8 cellular contexts compared by ENCODE assay signal in the genomic region with DNA sequence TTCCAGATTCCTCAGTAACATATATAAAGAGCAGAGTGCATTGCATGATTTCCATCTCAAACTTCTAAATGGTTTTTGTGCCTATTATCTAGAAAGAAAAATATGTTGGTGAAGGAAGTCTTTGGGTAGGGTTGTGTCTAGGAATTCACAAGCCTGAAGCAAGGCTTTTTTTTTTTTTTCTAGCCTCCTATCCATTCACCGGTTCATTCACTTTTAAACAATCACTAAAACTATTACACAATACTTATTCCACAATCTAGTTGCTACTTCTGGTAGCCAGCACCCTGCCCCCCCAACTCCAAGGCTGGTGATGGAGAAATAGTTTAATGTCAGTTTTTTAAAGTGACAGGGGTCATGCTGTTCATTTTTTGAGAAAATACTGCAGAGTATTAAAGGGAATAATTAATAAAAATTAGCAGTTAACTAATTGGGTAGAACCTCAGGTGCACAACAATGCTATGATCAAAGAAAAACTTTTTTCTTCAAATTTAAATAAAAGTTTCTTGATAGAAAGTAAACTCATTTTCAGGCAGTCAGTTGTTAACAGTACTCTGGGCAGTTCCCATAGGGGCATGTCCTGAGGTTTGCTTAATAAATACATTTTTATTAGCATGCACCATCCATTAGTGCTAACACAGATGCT. TPM values are rescaled to one million over a fixed set of nuclear protein-coding genes. Genes with fewer than 3 reads are reported as not detected.
DNase-seq lines count a peak whose midpoint lies in the region; ATAC-seq, FAIRE-seq and TF ChIP-seq lines count a peak whose summit lies in the region.

No MANE protein-coding gene starts in this region.

- H3K79me2 ChIP-seq in ACC112 (ENCODE audit: control insufficient read depth, insufficient read depth, low read length, unreplicated experiment) (peaks cover 27% of the 10 kb centered on the region), HepG2 (ENCODE audit: insufficient read depth, low read length) (peaks cover 29% of the 10 kb centered on the region)

- peaks cover 36 to 54% (median 44%) of the 10 kb centered on the region in 3 donors for H3K4me1 Mint-ChIP-seq in IgD-negative memory B cell
- H3K4me1 Mint-ChIP-seq in type B pancreatic cell (ENCODE audit: unreplicated experiment), result peaks cover 40% of the 10 kb centered on the region

- no peaks in the 10 kb centered on the region for H3K9me3 ChIP-seq in HepG2 (ENCODE audit: low read length)

- peaks cover 31% of the 10 kb centered on the region for H3K4me1 ChIP-seq in ACC112 (ENCODE audit: control insufficient read depth, insufficient read depth, low read length, unreplicated experiment)
- H3K4me1 ChIP-seq in HepG2 (ENCODE audit: insufficient read depth, low read length), result peaks cover 41% of the 10 kb centered on the region

- TF ChIP-seq POLR2A in HepG2 (IDR thresholded peaks at IDR 0.05; ENCODE audit: insufficient read depth in 1 of 2, low read depth in 2 of 2, low read length in 2 of 2), result no peak; a peak in 1 of 4 replicates

- peak overlapping the region; percentile 88 to 96 (median 94) for H3K4me3 Mint-ChIP-seq in IgD-negative memory B cell
- H3K4me3 Mint-ChIP-seq in type B pancreatic cell, result peak overlapping the region; percentile 90

- H3K27me3 ChIP-seq in ACC112 (ENCODE audit: insufficient read depth, low read length), result no peaks in the 10 kb centered on the region
- no peaks in the 10 kb centered on the region for H3K27me3 ChIP-seq in HepG2 (ENCODE audit: control insufficient read depth in 1 of 2, insufficient read depth in 2 of 2, low read length in 2 of 2)

- H3K36me3 Mint-ChIP-seq in IgD-negative memory B cell (no peaks in the 10 kb centered on the region), type B pancreatic cell (peaks cover 14% of the 10 kb centered on the region)

- no peak for DNase-seq in astrocyte of the cerebellum (ENCODE audit: low read depth)
- no peak for DNase-seq in HepG2 (ENCODE audit: low spot score)
- DNase-seq in type B pancreatic cell (ENCODE audit: extremely low spot score, unreplicated experiment), result no peak
- no peak for DNase-seq in NCI-H2227 treated with DMSO at 0.1 percent for 48 hours (lab: John Stamatoyannopoulos, UW)
- DNase-seq in DMS153 (lab: John Stamatoyannopoulos, UW), result no peak

- peak overlapping the region; percentile 97 for H3K9ac ChIP-seq in HepG2 (ENCODE audit: insufficient read depth, low read depth, low read length)

- no peak for TF ChIP-seq EP300 in HepG2 (IDR thresholded peaks at IDR 0.05; ENCODE audit: low read depth in 2 of 2, low read length in 2 of 2)
- no peak for TF ChIP-seq EP300 in HepG2 (CRISPR knock-in tag; IDR thresholded peaks at IDR 0.05; ENCODE audit: borderline replicate concordance)

- POLR2A ChIA-PET in HepG2 (lab: Yijun Ruan, JAX), result interaction anchor here (0.6 to 7.0 kb wide), 14 partner anchors 12 to 485 kb away, joined by 3 to 159 read pairs (median 14); a partner anchor contains a TSS

- H3K27ac Mint-ChIP-seq in IgD-negative memory B cell, result peak overlapping the region; percentile 96 to 97 (median 96)
- H3K27ac Mint-ChIP-seq in type B pancreatic cell, result peak overlapping the region; percentile 94

- no TSS peak for BruUV-seq in HepG2 (replicated peaks; lab: Mats Ljungman, UMichigan)

- 4% methylated on average over 1 of the region's 1 CpG for WGBS in HepG2 (ENCODE audit: low lambda C conversion rate)

- TF ChIP-seq CTCF in astrocyte of the cerebellum (IDR thresholded peaks at IDR 0.05; ENCODE audit: low read depth, low read length, missing control alignments) (no peak), HepG2 (CRISPR knock-in tag; IDR thresholded peaks at IDR 0.05) (no peak), type B pancreatic cell (conservative IDR thresholded peaks at IDR 0.05) (no peak)

- peak overlapping the region; percentile 81 for H3K4me2 ChIP-seq in HepG2 (ENCODE audit: low read depth, low read length)

- TF ChIP-seq RAD21 in HepG2 (CRISPR knock-in tag; IDR thresholded peaks at IDR 0.05), result no peak

- FAIRE-seq in HepG2 (lab: Jason Lieb, UNC), result no peak

- no peaks in the 10 kb centered on the region for H3K9me3 Mint-ChIP-seq in IgD-negative memory B cell
- peaks cover 14% of the 10 kb centered on the region for H3K9me3 Mint-ChIP-seq in type B pancreatic cell

- H3K27ac ChIP-seq in ACC112 (ENCODE audit: low read depth, low read length), result peak overlapping the region; percentile 98
- H3K27ac ChIP-seq in HepG2 (ENCODE audit: extremely low read length, insufficient read depth, low read length), result peak overlapping the region; percentile 100

- CTCF ChIA-PET in HepG2 (lab: Yijun Ruan, JAX; ENCODE audit: low intra/inter-chr PET ratio, low total read pairs), result no interaction called here

- H2AFZ ChIP-seq in ACC112 (ENCODE audit: low read length, unreplicated experiment) (no peak overlapping the region), HepG2 (ENCODE audit: low read length) (no peak overlapping the region)

- no peaks in the 10 kb centered on the region for H4K20me1 ChIP-seq in HepG2 (ENCODE audit: insufficient read depth, low read length)

- peak overlapping the region; percentile 79 for H3K4me3 ChIP-seq in ACC112 (ENCODE audit: low read depth, low read length)
- H3K4me3 ChIP-seq in astrocyte of the cerebellum (ENCODE audit: low read depth, low read length), result peak overlapping the region; percentile 33
- peak overlapping the region; percentile 13 to 44 (median 43); a peak in 4 of 6 replicates for H3K4me3 ChIP-seq in HepG2 (replicated peaks in 1 of 3; ENCODE audit: insufficient read depth in 1 of 3, low read depth in 2 of 3, low read length in 3 of 3)

- in situ Hi-C loops in astrocyte of the cerebellum (cut with HindIII; ENCODE audit: low sequenced_read_pairs), result no loop called here
- in situ Hi-C loops in HepG2 (cut with HindIII; ENCODE audit: extremely low pct_ligation_motif_present, low pct_unique_long_range_greater_than_20kb), result loop anchor here (5.0 kb wide), 2 partner anchors 102 to 493 kb away; no protein-coding TSS in a partner anchor

- ATAC-seq in HepG2, result peak; percentile 2; the same call in 2 of the 3 replicates
- no peak for ATAC-seq in HG03521 (IDR thresholded peaks at IDR 0.05; ENCODE audit: unreplicated experiment)

- H3K27me3 Mint-ChIP-seq in IgD-negative memory B cell, result no peaks in the 10 kb centered on the region
- H3K27me3 Mint-ChIP-seq in type B pancreatic cell, result no peaks in the 10 kb centered on the region

- H3K36me3 ChIP-seq in ACC112 (ENCODE audit: insufficient read depth, low read length) (0 out of 2 replicates have a peak, but pooled peaks cover under 1% of the 10 kb centered on the region), HepG2 (replicated peaks in 1 of 2; ENCODE audit: control insufficient read depth in 1 of 2, insufficient read depth in 2 of 2, low read length in 2 of 2) (no peaks in the 10 kb centered on the region)

- intact Hi-C loops in HepG2 (cut with micrococcal nuclease; ENCODE audit: unreplicated experiment), result loop anchor here (1.0 to 2.0 kb wide), 2 partner anchors 100 to 484 kb away; no protein-coding TSS in a partner anchor

TF ChIP-seq in HepG2, 621 proteins besides CTCF, POLR2A, EP300 and RAD21 (continues in another document):
- TF ChIP-seq, protein P1, sequence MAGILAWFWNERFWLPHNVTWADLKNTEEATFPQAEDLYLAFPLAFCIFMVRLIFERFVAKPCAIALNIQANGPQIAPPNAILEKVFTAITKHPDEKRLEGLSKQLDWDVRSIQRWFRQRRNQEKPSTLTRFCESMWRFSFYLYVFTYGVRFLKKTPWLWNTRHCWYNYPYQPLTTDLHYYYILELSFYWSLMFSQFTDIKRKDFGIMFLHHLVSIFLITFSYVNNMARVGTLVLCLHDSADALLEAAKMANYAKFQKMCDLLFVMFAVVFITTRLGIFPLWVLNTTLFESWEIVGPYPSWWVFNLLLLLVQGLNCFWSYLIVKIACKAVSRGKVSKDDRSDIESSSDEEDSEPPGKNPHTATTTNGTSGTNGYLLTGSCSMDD (CRISPR knock-in tag; IDR thresholded peaks at IDR 0.05), result no peak
- TF ChIP-seq ZEB1 (IDR thresholded peaks at IDR 0.05; ENCODE audit: insufficient replicate concordance, low read depth) (no peak), CREM (IDR thresholded peaks at IDR 0.05) (no peak), CREM (CRISPR knock-in tag; IDR thresholded peaks at IDR 0.05) (no peak), ZNF44 (CRISPR knock-in tag; IDR thresholded peaks at IDR 0.05) (no peak), WIZ (CRISPR knock-in tag; IDR thresholded peaks at IDR 0.05) (no peak), ZNF563 (CRISPR knock-in tag; IDR thresholded peaks at IDR 0.05) (no peak), NONO (IDR thresholded peaks at IDR 0.05) (no peak), NONO (CRISPR knock-in tag; conservative IDR thresholded peaks at IDR 0.05) (no peak)
- TF ChIP-seq, protein P2, sequence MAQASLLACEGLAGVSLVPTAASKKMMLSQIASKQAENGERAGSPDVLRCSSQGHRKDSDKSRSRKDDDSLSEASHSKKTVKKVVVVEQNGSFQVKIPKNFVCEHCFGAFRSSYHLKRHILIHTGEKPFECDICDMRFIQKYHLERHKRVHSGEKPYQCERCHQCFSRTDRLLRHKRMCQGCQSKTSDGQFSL (CRISPR knock-in tag; IDR thresholded peaks at IDR 0.05), result peak; percentile 55; the same call in 1 of the 2 replicates

RNA-seq across cellular contexts. Expression of a gene that starts 10.9 kb away (rescaled TPM):
- 39.1 TPM for polyA plus RNA-seq in IgD-negative memory B cell
- 127 and 147 TPM in 2 replicates for total RNA-seq in HepG2 (2016; rRNA removed; fragmentation: Illumina TruSeq; extraction: Trizol)
- 25.1 and 26.8 TPM in 2 replicates for total RNA-seq in HepG2 (2016; cell fraction: cytosol; rRNA removed; fragmentation: Illumina TruSeq; extraction: Trizol; ENCODE audit: low read depth)
- 104 and 154 TPM in 2 replicates for total RNA-seq in HepG2 (2016; cell fraction: insoluble cytoplasmic fraction; rRNA removed; fragmentation: Illumina TruSeq; extraction: Trizol)
- 85.2 and 85.5 TPM in 2 replicates for total RNA-seq in HepG2 (2016; cell fraction: membrane; rRNA removed; fragmentation: Illumina TruSeq; extraction: Trizol)
- total RNA-seq in HepG2 (2016; cell fraction: nucleus; rRNA removed; fragmentation: Illumina TruSeq; extraction: Trizol), result 132 and 141 TPM in 2 replicates
- polyA plus RNA-seq in HepG2 (2011; rRNA removed), result 140 and 180 TPM in 2 replicates
- 82.1 and 111 TPM in 2 replicates for polyA plus RNA-seq in HepG2 (2011; cell fraction: cytosol; rRNA removed)
- 491 and 557 TPM in 2 replicates for polyA plus RNA-seq in HepG2 (2011; cell fraction: nucleus; rRNA removed)
- 136 and 153 TPM in 2 replicates for polyA plus RNA-seq in HepG2 (2012)
- 22.4 and 23.1 TPM in 2 replicates for polyA plus RNA-seq in HepG2 (2016; cell fraction: cytosol; fragmentation: Illumina TruSeq; extraction: Trizol; ENCODE audit: low read depth)
- polyA plus RNA-seq in HepG2 (2016; cell fraction: insoluble cytoplasmic fraction; fragmentation: Illumina TruSeq; extraction: Trizol; ENCODE audit: low read depth), result 127 and 168 TPM in 2 replicates
- polyA plus RNA-seq in HepG2 (2016; cell fraction: membrane; fragmentation: Illumina TruSeq; extraction: Trizol; ENCODE audit: low read depth), result 58.5 and 65.6 TPM in 2 replicates
- polyA plus RNA-seq in HepG2 (2016; cell fraction: nucleus; fragmentation: Illumina TruSeq; extraction: Trizol; ENCODE audit: insufficient read depth, low read depth), result 293 and 322 TPM in 2 replicates
- polyA minus RNA-seq in HepG2 (2011; rRNA and poly(A)+ RNA removed; ENCODE audit: low replicate concordance), result 43.4 and 196 TPM in 2 replicates
- 155 and 170 TPM in 2 replicates for polyA minus RNA-seq in HepG2 (2011; cell fraction: cytosol; rRNA and poly(A)+ RNA removed)
- polyA minus RNA-seq in HepG2 (2011; cell fraction: nucleus; rRNA and poly(A)+ RNA removed), result 115 and 118 TPM in 2 replicates
- total RNA-seq in type B pancreatic cell (ENCODE audit: low replicate concordance), result 181 and 202 TPM in 2 replicates
